24 cellular contexts compared by ENCODE assay signal in genomic region chr12:54011665-54012532, GRCh38. TPM values are rescaled to one million over a fixed set of nuclear protein-coding genes. Genes with fewer than 3 reads are reported as not detected.
DNase-seq lines count a peak whose midpoint lies in the region; ATAC-seq and TF ChIP-seq lines count a peak whose summit lies in the region.
"Had no signal": no experiment of that assay in that cellular context is flagged by ENCODE, and none has a peak within 500 bp of the region (broad histone marks: within the 10 kb centered on the region; RNA-seq: fewer than 3 reads in every experiment).

No MANE protein-coding gene starts in this region.

- WGBS in suprapubic skin, result 58% methylated on average over 14 of the region's 14 CpGs

- H3K9me3 Mint-ChIP-seq in activated T-cell treated with anti-CD3 and anti-CD28 coated beads, Interleukin-2, amount 50 U/mL, for 72 hours, result no peaks in the 10 kb centered on the region
- H3K9me3 Mint-ChIP-seq: activated B cell treated with CpG ODN at 0.5 μM for 24 hours; activated naive CD8-positive, alpha-beta T cell treated with anti-CD3 and anti-CD28 coated beads, Interleukin-2, amount 50 U/mL, for 24 hours; activated T-helper 1 cell treated with anti-CD3 and anti-CD28 coated beads, Interleukin-12 subunit alpha, Interleukin-12 subunit beta, Interleukin-2, Interleukin-4 antibody, amounts not matched to agents 30 ng/mL and 10 ng/mL and 1 ng/mL, durations not matched to agents 14 hours and 24 hours and 36 hours had no signal

- H3K4me1 Mint-ChIP-seq in activated T-cell treated with anti-CD3 and anti-CD28 coated beads, Interleukin-2, amount 50 U/mL, for 72 hours (ENCODE audit: low read depth), result peaks cover 31% of the 10 kb centered on the region

- H3K36me3 ChIP-seq in Peyer's patch (no peaks in the 10 kb centered on the region), suprapubic skin (no peaks in the 10 kb centered on the region), right atrium auricular region (no peaks in the 10 kb centered on the region)

- H3K27ac ChIP-seq in Peyer's patch (peak overlapping the region; percentile 6 to 85 (median 44)), suprapubic skin (peak overlapping the region; percentile 98), right atrium auricular region (no peak overlapping the region)
- H3K27ac ChIP-seq: 22Rv1 had no signal

- H3K27ac Mint-ChIP-seq in activated T-cell treated with anti-CD3 and anti-CD28 coated beads, Interleukin-2, amount 50 U/mL, for 72 hours, result no peak overlapping the region
- H3K27ac Mint-ChIP-seq: activated B cell treated with CpG ODN at 0.5 μM for 24 hours; activated naive CD8-positive, alpha-beta T cell treated with anti-CD3 and anti-CD28 coated beads, Interleukin-2, amount 50 U/mL, for 24 hours; activated T-helper 1 cell treated with anti-CD3 and anti-CD28 coated beads, Interleukin-12 subunit alpha, Interleukin-12 subunit beta, Interleukin-2, Interleukin-4 antibody, amounts not matched to agents 30 ng/mL and 10 ng/mL and 1 ng/mL, durations not matched to agents 14 hours and 24 hours and 36 hours had no signal

- no peak for ATAC-seq in activated T-cell treated with anti-CD3 and anti-CD28 coated beads, Interleukin-2, amount 50 U/mL, for 72 hours (replicated peaks in 1 of 2)
- ATAC-seq in GM21528 (IDR thresholded peaks at IDR 0.05; ENCODE audit: low FRiP score, unreplicated experiment), result no peak
- ATAC-seq: activated naive CD8-positive, alpha-beta T cell treated with anti-CD3 and anti-CD28 coated beads, Interleukin-2, amount 50 U/mL, for 24 hours; sciatic nerve had no signal

- H3K4me3 Mint-ChIP-seq in activated T-cell treated with anti-CD3 and anti-CD28 coated beads, Interleukin-2, amount 50 U/mL, for 72 hours, result peak overlapping the region; percentile 17 to 65
- H3K4me3 Mint-ChIP-seq: activated B cell treated with CpG ODN at 0.5 μM for 24 hours; activated naive CD8-positive, alpha-beta T cell treated with anti-CD3 and anti-CD28 coated beads, Interleukin-2, amount 50 U/mL, for 24 hours; activated T-helper 1 cell treated with anti-CD3 and anti-CD28 coated beads, Interleukin-12 subunit alpha, Interleukin-12 subunit beta, Interleukin-2, Interleukin-4 antibody, amounts not matched to agents 30 ng/mL and 10 ng/mL and 1 ng/mL, durations not matched to agents 14 hours and 24 hours and 36 hours had no signal

- H3K27me3 Mint-ChIP-seq in activated T-cell treated with anti-CD3 and anti-CD28 coated beads, Interleukin-2, amount 50 U/mL, for 72 hours (ENCODE audit: low read depth), result peaks cover 89% of the 10 kb centered on the region

- DNase-seq in activated T-cell treated with anti-CD3 and anti-CD28 coated beads, Interleukin-2, amount 50 U/mL, for 72 hours, result no peak
- DNase-seq in activated T-cell treated with anti-CD3 and anti-CD28 coated beads for 4 hours (no peak), Peyer's patch (no peak), left kidney (ENCODE audit: low read depth, low spot score) (peak; percentile 67), suprapubic skin (ENCODE audit: low spot score in 2 of 2) (no peak), pons (ENCODE audit: low spot score) (no peak), right atrium auricular region (ENCODE audit: low spot score) (no peak)
- DNase-seq: activated B cell treated with CpG ODN at 0.5 μM for 24 hours; activated CD8-positive, alpha-beta memory T cell treated with anti-CD3 and anti-CD28 coated beads for 24 hours; activated naive CD8-positive, alpha-beta T cell treated with anti-CD3 and anti-CD28 coated beads, Interleukin-2, amount 50 U/mL, for 24 hours; dermis blood vessel endothelial cell; DMS53; left colon; NCI-H1092; NCI-H2081; NCI-H510A; nucleus accumbens; T-helper 1 cell had no signal

- H3K36me3 Mint-ChIP-seq in activated T-cell treated with anti-CD3 and anti-CD28 coated beads, Interleukin-2, amount 50 U/mL, for 72 hours (ENCODE audit: insufficient read depth in 2 of 2), result no peaks in the 10 kb centered on the region

- H3K4me3 ChIP-seq in Peyer's patch (peak overlapping the region in 1 of 4 donors; percentile 49), suprapubic skin (peak overlapping the region; percentile 63), right atrium auricular region (no peak overlapping the region)

- TF ChIP-seq POLR2A in Peyer's patch (IDR thresholded peaks at IDR 0.05), result no peak
- TF ChIP-seq POLR2A in suprapubic skin (IDR thresholded peaks at IDR 0.05), result no peak

- TF ChIP-seq CTCF in Peyer's patch (IDR thresholded peaks at IDR 0.05) (no peak), suprapubic skin (IDR thresholded peaks at IDR 0.05) (no peak), right atrium auricular region (IDR thresholded peaks at IDR 0.05) (no peak)

- H3K27me3 ChIP-seq in Peyer's patch, result peaks cover 0 to 41% of the 10 kb centered on the region in 2 donors
- peaks cover 12% of the 10 kb centered on the region for H3K27me3 ChIP-seq in suprapubic skin
- peaks cover 45 to 76% of the 10 kb centered on the region in 2 donors for H3K27me3 ChIP-seq in right atrium auricular region

- H3K4me1 ChIP-seq in Peyer's patch (peaks cover 0 to 36% (median 4%) of the 10 kb centered on the region in 4 donors), suprapubic skin (peaks cover 79% of the 10 kb centered on the region), right atrium auricular region (peaks cover 0 to 23% of the 10 kb centered on the region in 2 donors)

- no peak for TF ChIP-seq EP300 in suprapubic skin (IDR thresholded peaks at IDR 0.05)

- no peaks in the 10 kb centered on the region for H3K9me3 ChIP-seq in Peyer's patch
- H3K9me3 ChIP-seq in suprapubic skin, result no peaks in the 10 kb centered on the region
- H3K9me3 ChIP-seq in right atrium auricular region, result no peaks in the 10 kb centered on the region

RNA-seq across cellular contexts. Expression of gene HOXC8, which starts 3.1 kb away (rescaled TPM):
- total RNA-seq in activated T-cell treated with anti-CD3 and anti-CD28 coated beads, Interleukin-2, amount 50 U/mL, for 72 hours, result not detected
- total RNA-seq in Peyer's patch, result 1 to 10 TPM in 3 of 4 donors, under 1 TPM in 1; 0.35 to 1.7 (median 1.1) TPM
- 1 to 10 TPM in 3 of 4 donors, under 1 TPM in 1; 0.23 to 8.4 (median 1.6) TPM for total RNA-seq in suprapubic skin
- total RNA-seq in right atrium auricular region, result not detected
- total RNA-seq: activated B cell treated with CpG ODN at 0.5 μM for 24 hours; activated T-helper 1 cell treated with anti-CD3 and anti-CD28 coated beads, Interleukin-12 subunit alpha, Interleukin-12 subunit beta, Interleukin-2, Interleukin-4 antibody, amounts not matched to agents 30 ng/mL and 10 ng/mL and 1 ng/mL, durations not matched to agents 14 hours and 24 hours and 36 hours; dermis blood vessel endothelial cell; frontal cortex; left colon; mononuclear cell had no signal

RNA-seq across cellular contexts. Expression of gene HOXC9, which starts 11.9 kb away (rescaled TPM):
- total RNA-seq in activated T-cell treated with anti-CD3 and anti-CD28 coated beads, Interleukin-2, amount 50 U/mL, for 72 hours, result not detected
- total RNA-seq in Peyer's patch (10 to 100 TPM in 1 of 4 donors, 1 to 10 TPM in 2, not detected in 1; 1.7 to 13.2 (median 1.9) TPM), suprapubic skin (10 to 100 TPM in 1 of 4 donors, 1 to 10 TPM in 3; 4.9 to 12.2 (median 6.1) TPM), right atrium auricular region (not detected)
- total RNA-seq: activated B cell treated with CpG ODN at 0.5 μM for 24 hours; activated T-helper 1 cell treated with anti-CD3 and anti-CD28 coated beads, Interleukin-12 subunit alpha, Interleukin-12 subunit beta, Interleukin-2, Interleukin-4 antibody, amounts not matched to agents 30 ng/mL and 10 ng/mL and 1 ng/mL, durations not matched to agents 14 hours and 24 hours and 36 hours; frontal cortex; left colon; mononuclear cell had no signal

RNA-seq across cellular contexts. Expression of gene HOXC6, which starts 16.3 kb away (rescaled TPM):
- not detected for total RNA-seq in activated T-cell treated with anti-CD3 and anti-CD28 coated beads, Interleukin-2, amount 50 U/mL, for 72 hours
- 1 to 10 TPM in 2 of 4 donors, under 1 TPM in 2; 0.70 to 1.7 (median 1.3) TPM for total RNA-seq in Peyer's patch
- 1 to 10 TPM in 3 of 4 donors, under 1 TPM in 1; 0.98 to 6.2 (median 2.4) TPM for total RNA-seq in suprapubic skin
- total RNA-seq in right atrium auricular region, result not detected
- total RNA-seq: activated B cell treated with CpG ODN at 0.5 μM for 24 hours; activated T-helper 1 cell treated with anti-CD3 and anti-CD28 coated beads, Interleukin-12 subunit alpha, Interleukin-12 subunit beta, Interleukin-2, Interleukin-4 antibody, amounts not matched to agents 30 ng/mL and 10 ng/mL and 1 ng/mL, durations not matched to agents 14 hours and 24 hours and 36 hours; frontal cortex; left colon; mononuclear cell had no signal

RNA-seq across cellular contexts. Expression of gene HOXC5, which starts 21.0 kb away (rescaled TPM):
- not detected for total RNA-seq in activated T-cell treated with anti-CD3 and anti-CD28 coated beads, Interleukin-2, amount 50 U/mL, for 72 hours
- total RNA-seq in Peyer's patch, result not detected
- 1 to 10 TPM in 1 of 4 donors, under 1 TPM in 2, not detected in 1; 0.26 to 3.5 (median 0.49) TPM for total RNA-seq in suprapubic skin
- total RNA-seq in right atrium auricular region, result under 1 TPM in 1 of 2 donors, not detected in 1; 0.33 TPM
- total RNA-seq: activated B cell treated with CpG ODN at 0.5 μM for 24 hours; activated T-helper 1 cell treated with anti-CD3 and anti-CD28 coated beads, Interleukin-12 subunit alpha, Interleukin-12 subunit beta, Interleukin-2, Interleukin-4 antibody, amounts not matched to agents 30 ng/mL and 10 ng/mL and 1 ng/mL, durations not matched to agents 14 hours and 24 hours and 36 hours; dermis blood vessel endothelial cell; frontal cortex; left colon; mononuclear cell had no signal

RNA-seq across cellular contexts. Expression of gene HOXC10, which starts 27.0 kb away (rescaled TPM):
- not detected for total RNA-seq in activated T-cell treated with anti-CD3 and anti-CD28 coated beads, Interleukin-2, amount 50 U/mL, for 72 hours
- total RNA-seq in Peyer's patch, result 1 to 10 TPM in 1 of 4 donors, not detected in 3; 1.0 TPM
- 10 to 100 TPM in 3 of 4 donors, 1 to 10 TPM in 1; 8.8 to 24.7 (median 13.3) TPM for total RNA-seq in suprapubic skin
- total RNA-seq in right atrium auricular region, result not detected
- total RNA-seq: activated B cell treated with CpG ODN at 0.5 μM for 24 hours; activated T-helper 1 cell treated with anti-CD3 and anti-CD28 coated beads, Interleukin-12 subunit alpha, Interleukin-12 subunit beta, Interleukin-2, Interleukin-4 antibody, amounts not matched to agents 30 ng/mL and 10 ng/mL and 1 ng/mL, durations not matched to agents 14 hours and 24 hours and 36 hours; frontal cortex; left colon; mononuclear cell had no signal

Comparison
In these comparisons a context has a peak if more than half of its experiments do, and no peak if none do; other contexts are left out.
1. H3K27ac ChIP-seq: peak in Peyer's patch (4 of 4) and suprapubic skin (single experiment); none in right atrium auricular region (0 of 2).